ENCODE assay signal across 10 cellular contexts in the genomic region with DNA sequence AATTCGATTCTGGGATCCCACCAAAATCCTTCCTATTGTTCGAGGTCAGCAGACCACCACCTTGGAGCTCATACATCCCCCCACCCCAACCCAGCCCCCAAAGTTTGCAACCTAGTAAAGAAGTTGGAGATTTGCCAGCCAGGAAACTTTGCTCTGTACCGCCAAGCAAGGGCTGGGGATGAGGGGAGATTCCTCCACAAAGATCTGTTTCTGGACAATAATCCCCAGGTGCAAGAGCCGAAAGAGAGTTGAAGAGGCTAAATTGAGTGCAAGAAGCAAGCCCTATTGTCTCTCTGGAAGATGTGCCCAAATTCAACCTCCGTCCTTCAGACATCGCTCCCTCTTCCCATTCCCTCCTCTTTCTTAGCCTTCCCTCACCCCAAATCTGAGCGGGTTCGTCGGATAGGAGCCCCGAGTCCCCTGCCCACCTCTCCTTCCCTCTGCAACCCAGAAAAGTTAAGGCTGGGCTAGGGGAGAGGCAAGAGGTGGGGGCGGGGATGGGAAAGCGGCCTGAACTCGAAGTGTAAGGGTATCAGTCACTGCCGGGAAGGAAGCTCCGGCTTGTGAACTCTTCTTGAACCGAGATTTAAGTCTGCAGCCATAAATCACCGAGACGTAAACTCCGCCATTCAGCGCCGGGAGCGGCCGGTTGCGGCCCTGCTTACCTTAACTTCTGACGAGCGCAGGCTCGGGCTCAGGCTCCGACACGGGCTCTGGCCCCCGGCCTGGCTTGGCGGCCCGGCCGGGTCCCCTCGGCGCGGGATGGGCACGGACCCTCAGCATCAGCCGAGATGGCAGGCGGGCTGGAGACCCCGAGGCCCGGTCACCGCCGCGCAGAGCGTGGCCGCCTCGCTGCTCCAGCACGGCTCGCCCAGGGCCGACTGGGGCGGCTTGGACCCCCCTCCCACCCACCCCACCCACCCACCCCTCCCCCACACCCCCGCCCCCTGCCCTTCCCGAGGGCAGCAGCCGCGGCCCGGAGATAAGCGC. TPM values are rescaled to one million over a fixed set of nuclear protein-coding genes. Genes with fewer than 3 reads are reported as not detected.
DNase-seq lines count a peak whose midpoint lies in the region; ATAC-seq and TF ChIP-seq lines count a peak whose summit lies in the region.
"Had no signal": no experiment of that assay in that cellular context is flagged by ENCODE, and none has a peak within 500 bp of the region (broad histone marks: within the 10 kb centered on the region; RNA-seq: fewer than 3 reads in every experiment).

No MANE protein-coding gene starts in this region.

- no peak overlapping the region for H2BK15ac ChIP-seq in neuronal stem cell (ENCODE audit: low read length)

- H3K9me3 ChIP-seq in NT2/D1 (ENCODE audit: insufficient read depth, low read length) (no peaks in the 10 kb centered on the region), neuronal stem cell (replicated peaks in 1 of 2; ENCODE audit: control insufficient read depth in 2 of 2, insufficient read depth in 1 of 2, low read depth in 1 of 2, low read length in 2 of 2) (peaks cover 3 to 4% of the 10 kb centered on the region in 2 donors)

- H3K4me3 ChIP-seq in NT2/D1 (ENCODE audit: insufficient read length, low read depth), result peak overlapping the region; percentile 11
- H3K4me3 ChIP-seq in fibroblast of pulmonary artery (replicated peaks; ENCODE audit: low read depth, low read length), result peak overlapping the region; percentile 43
- H3K4me3 ChIP-seq in neuronal stem cell (ENCODE audit: low read length in 2 of 2), result no peak overlapping the region
- H3K4me3 ChIP-seq: SK-N-MC had no signal

- no peak overlapping the region for H4K8ac ChIP-seq in neuronal stem cell (ENCODE audit: low read depth, low read length)

- no peak overlapping the region for H3K4me2 ChIP-seq in neuronal stem cell (ENCODE audit: insufficient read depth, low read length, poor library complexity, severe bottlenecking)

- no peaks in the 10 kb centered on the region for H3K36me3 Mint-ChIP-seq in activated naive CD8-positive, alpha-beta T cell treated with anti-CD3 and anti-CD28 coated beads, Interleukin-2, amount 50 U/mL, for 24 hours (ENCODE audit: low read depth)

- DNase-seq in AG20443 (ENCODE audit: low spot score) (peak; percentile 38), NT2/D1 (ENCODE audit: low read depth, low spot score) (no peak), fibroblast of pulmonary artery (ENCODE audit: low read depth) (peak; percentile 61), neuronal stem cell (ENCODE audit: low spot score) (no peak), UCSD-AML1 (lab: John Stamatoyannopoulos, UW; ENCODE audit: unreplicated experiment) (no peak)
- DNase-seq in activated naive CD8-positive, alpha-beta T cell treated with anti-CD3 and anti-CD28 coated beads, Interleukin-2, amount 50 U/mL, for 24 hours, result no peak
- DNase-seq: stimulated activated CD4-positive, alpha-beta T cell treated with anti-CD3 and anti-CD28 coated beads, Interleukin-2, amount 100 ng/mL, for 48 hours had no signal

- no peak overlapping the region for H2BK12ac ChIP-seq in neuronal stem cell (ENCODE audit: low read length)

- H2BK5ac ChIP-seq in neuronal stem cell (ENCODE audit: low read length), result no peak overlapping the region

- no peaks in the 10 kb centered on the region for H3K4me1 Mint-ChIP-seq in activated naive CD8-positive, alpha-beta T cell treated with anti-CD3 and anti-CD28 coated beads, Interleukin-2, amount 50 U/mL, for 24 hours

- H3K4me1 ChIP-seq in NT2/D1 (ENCODE audit: insufficient read depth, insufficient read length), result peaks cover 7% of the 10 kb centered on the region
- no peaks in the 10 kb centered on the region for H3K4me1 ChIP-seq in neuronal stem cell (ENCODE audit: control insufficient read depth in 2 of 2, insufficient read depth in 1 of 2, low read depth in 1 of 2, low read length in 2 of 2)

- H3K4me3 Mint-ChIP-seq in activated naive CD8-positive, alpha-beta T cell treated with anti-CD3 and anti-CD28 coated beads, Interleukin-2, amount 50 U/mL, for 24 hours, result no peak overlapping the region

- no peak overlapping the region for H3K4ac ChIP-seq in neuronal stem cell (ENCODE audit: low read length)

- H3K23ac ChIP-seq in neuronal stem cell (ENCODE audit: low read depth, low read length, poor library complexity), result peak overlapping the region; percentile 82

- H3K36me3 ChIP-seq in NT2/D1 (ENCODE audit: insufficient read depth, insufficient read length, low read length) (no peaks in the 10 kb centered on the region), neuronal stem cell (replicated peaks in 1 of 2; ENCODE audit: control insufficient read depth in 2 of 2, insufficient read depth in 2 of 2, low read length in 2 of 2) (no peaks in the 10 kb centered on the region)

- no CpG with 5 or more reads among the region's 57 CpGs for WGBS in neuronal stem cell (ENCODE audit: extremely low coverage in 2 of 2, insufficient read length in 2 of 2, insufficient replicate concordance in 1 of 2), 2 donors

- H2BK120ac ChIP-seq in neuronal stem cell (ENCODE audit: low read depth, low read length), result no peak overlapping the region

- H3K9ac ChIP-seq in NT2/D1 (ENCODE audit: insufficient read length, low read depth) (no peak overlapping the region), neuronal stem cell (ENCODE audit: low read depth, low read length, poor library complexity) (no peak overlapping the region)

- no peak overlapping the region for H4K91ac ChIP-seq in neuronal stem cell (ENCODE audit: low read depth, low read length, poor library complexity)

- H2AFZ ChIP-seq in neuronal stem cell (ENCODE audit: low read length), result peak overlapping the region; percentile 82

- H3K14ac ChIP-seq in neuronal stem cell (ENCODE audit: low read length), result no peak overlapping the region

- H3K27ac Mint-ChIP-seq in activated naive CD8-positive, alpha-beta T cell treated with anti-CD3 and anti-CD28 coated beads, Interleukin-2, amount 50 U/mL, for 24 hours, result no peak overlapping the region

- no peaks in the 10 kb centered on the region for H3K79me1 ChIP-seq in neuronal stem cell (ENCODE audit: low read depth, low read length)

- peaks cover 4% of the 10 kb centered on the region for H3K27me3 Mint-ChIP-seq in activated naive CD8-positive, alpha-beta T cell treated with anti-CD3 and anti-CD28 coated beads, Interleukin-2, amount 50 U/mL, for 24 hours

- no peak for ATAC-seq in HG03039 (IDR thresholded peaks at IDR 0.05; ENCODE audit: unreplicated experiment)
- no peak for ATAC-seq in HG03108 (IDR thresholded peaks at IDR 0.05; ENCODE audit: unreplicated experiment)
- no peak for ATAC-seq in activated naive CD8-positive, alpha-beta T cell treated with anti-CD3 and anti-CD28 coated beads, Interleukin-2, amount 50 U/mL, for 24 hours

- H3K9me3 Mint-ChIP-seq in activated naive CD8-positive, alpha-beta T cell treated with anti-CD3 and anti-CD28 coated beads, Interleukin-2, amount 50 U/mL, for 24 hours, result no peaks in the 10 kb centered on the region

- no peak overlapping the region for H2AK5ac ChIP-seq in neuronal stem cell (ENCODE audit: low read depth, low read length)

- H3K27ac ChIP-seq in neuronal stem cell (replicated peaks; ENCODE audit: low read length), result no peak overlapping the region
- H3K27ac ChIP-seq: SK-N-MC had no signal

- no peak for TF ChIP-seq CTCF in fibroblast of pulmonary artery (IDR thresholded peaks at IDR 0.05; ENCODE audit: low read length, missing control alignments)

- H3K18ac ChIP-seq in neuronal stem cell (ENCODE audit: low read length), result no peak overlapping the region

- H3K27me3 ChIP-seq in NT2/D1 (ENCODE audit: insufficient read depth, insufficient read length) (peaks cover 97% of the 10 kb centered on the region), neuronal stem cell (ENCODE audit: control insufficient read depth in 3 of 3, insufficient read depth in 3 of 3, low read depth in 1 of 3, low read length in 3 of 3) (peaks cover 65 to 95% (median 92%) of the 10 kb centered on the region in 3 experiments)

RNA-seq across cellular contexts. Expression of a gene that starts 10.8 kb away (rescaled TPM):
- 0.04 TPM for polyA plus RNA-seq in neuronal stem cell (2013, experiment 1 of 2)
- not detected for polyA plus RNA-seq in neuronal stem cell (2013, experiment 2 of 2)

RNA-seq across cellular contexts. Expression of a gene that starts 17.3 kb away (rescaled TPM):
- polyA plus RNA-seq in neuronal stem cell (2013, experiment 1 of 2), result not detected
- polyA plus RNA-seq in neuronal stem cell (2013, experiment 2 of 2), result not detected

RNA-seq across cellular contexts. Expression of a gene that starts 17.5 kb away (rescaled TPM):
- polyA plus RNA-seq in neuronal stem cell (2013, experiment 1 of 2), result not detected
- not detected for polyA plus RNA-seq in neuronal stem cell (2013, experiment 2 of 2)

RNA-seq across cellular contexts. Expression of a gene that starts 30.2 kb away (rescaled TPM):
- polyA plus RNA-seq in neuronal stem cell (2013, experiment 1 of 2), result not detected
- polyA plus RNA-seq in neuronal stem cell (2013, experiment 2 of 2), result not detected

RNA-seq across cellular contexts. Expression of a gene that starts 34.3 kb away (rescaled TPM):
- polyA plus RNA-seq in neuronal stem cell (2013, experiment 1 of 2), result not detected
- polyA plus RNA-seq in neuronal stem cell (2013, experiment 2 of 2), result not detected

Comparison
In these comparisons a context has a peak if more than half of its experiments do, and no peak if none do; other contexts are left out.
1. DNase-seq: peak in AG20443 (single experiment) and fibroblast of pulmonary artery (single experiment); none in NT2/D1 (single experiment), neuronal stem cell (single experiment), activated naive CD8-positive, alpha-beta T cell treated with anti-CD3 and anti-CD28 coated beads, Interleukin-2, amount 50 U/mL, for 24 hours (single experiment) and UCSD-AML1 (single experiment).
2. H3K4me3 ChIP-seq: peak in NT2/D1 (single experiment) and fibroblast of pulmonary artery (single experiment); none in neuronal stem cell (0 of 2).